ENCODE assay signal across 26 cellular contexts in the genomic region with DNA sequence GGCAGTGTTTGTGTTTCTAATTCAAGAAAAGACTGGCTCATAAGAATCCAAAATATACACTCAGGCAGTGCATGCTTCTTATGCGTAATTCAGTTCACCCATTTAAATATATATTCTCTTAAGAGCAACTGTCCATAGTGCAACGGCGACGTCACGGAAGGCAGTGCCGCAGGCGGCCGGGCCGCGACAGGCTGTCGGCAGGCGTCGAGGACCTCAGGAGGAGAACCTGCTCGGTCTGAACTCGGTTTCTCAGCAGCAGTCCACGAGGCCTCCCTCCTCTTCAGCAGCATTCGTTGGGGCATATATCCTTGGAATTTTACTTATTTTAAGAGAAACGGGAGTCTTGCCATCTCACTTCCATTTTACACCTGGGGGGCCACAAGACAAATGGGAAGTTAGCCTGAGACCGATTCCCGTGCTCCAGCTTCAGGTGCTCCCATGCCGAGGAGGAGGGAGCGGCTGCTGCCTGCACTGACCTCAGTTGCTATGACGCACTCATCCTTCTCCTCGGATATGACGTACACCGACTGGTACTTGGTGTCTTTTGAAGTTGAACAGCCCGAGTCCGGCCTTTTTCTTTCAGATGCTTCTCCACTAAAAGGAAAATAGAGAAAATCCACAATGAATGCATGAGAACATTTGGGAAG. TPM values are rescaled to one million over a fixed set of nuclear protein-coding genes. Genes with fewer than 3 reads are reported as not detected.
"Had no signal": no experiment of that assay in that cellular context is flagged by ENCODE, and none has a peak within 500 bp of the region (broad histone marks: within the 10 kb centered on the region; RNA-seq: fewer than 3 reads in every experiment).

No MANE protein-coding gene starts in this region.

- H3K4me1 Mint-ChIP-seq: activated T-helper 17 cell treated with anti-CD3 and anti-CD28 coated beads, Interleukin-2, amount 50 U/mL, for 72 hours had no signal

- H3K36me3 ChIP-seq: colonic mucosa, ovary, transverse colon, uterus had no signal

- H3K4me3 ChIP-seq: body of pancreas, colonic mucosa, esophagus squamous epithelium, left ventricle myocardium inferior, ovary, prostate gland, transverse colon, uterus had no signal

- H3K4me1 ChIP-seq: prostate gland had no signal

- H3K4me3 Mint-ChIP-seq: activated CD4-positive, alpha-beta memory T cell treated with anti-CD3 and anti-CD28 coated beads for 36 hours; activated CD4-positive, alpha-beta T cell treated with anti-CD3 and anti-CD28 coated beads, Interleukin-2, amount 10 ng/mL, durations not matched to agents 24 days and 14 days; activated naive CD8-positive, alpha-beta T cell; activated T-helper 17 cell treated with anti-CD3 and anti-CD28 coated beads, Interleukin-2, amount 50 U/mL, for 72 hours; mesothelial cell of epicardium had no signal

- H3K27me3 Mint-ChIP-seq: activated naive CD8-positive, alpha-beta T cell had no signal

- H3K9me3 Mint-ChIP-seq: activated CD4-positive, alpha-beta memory T cell treated with anti-CD3 and anti-CD28 coated beads for 36 hours; activated CD4-positive, alpha-beta T cell treated with anti-CD3 and anti-CD28 coated beads, Interleukin-2, amount 10 ng/mL, durations not matched to agents 24 days and 14 days; activated T-helper 17 cell treated with anti-CD3 and anti-CD28 coated beads, Interleukin-2, amount 50 U/mL, for 72 hours; mesothelial cell of epicardium had no signal

- H3K27ac Mint-ChIP-seq: activated CD4-positive, alpha-beta memory T cell treated with anti-CD3 and anti-CD28 coated beads for 36 hours; activated CD4-positive, alpha-beta T cell treated with anti-CD3 and anti-CD28 coated beads, Interleukin-2, amount 10 ng/mL, durations not matched to agents 24 days and 14 days; activated naive CD8-positive, alpha-beta T cell; activated T-helper 17 cell treated with anti-CD3 and anti-CD28 coated beads, Interleukin-2, amount 50 U/mL, for 72 hours; mesothelial cell of epicardium; naive thymus-derived CD4-positive, alpha-beta T cell had no signal

- H3K27ac ChIP-seq: body of pancreas, colonic mucosa, epithelial cell of prostate, esophagus squamous epithelium, left ventricle myocardium inferior, ovary, prostate gland, testis, uterus had no signal

- DNase-seq: activated CD4-positive, alpha-beta memory T cell treated with anti-CD3 and anti-CD28 coated beads for 36 hours; activated CD4-positive, alpha-beta T cell treated with anti-CD3 and anti-CD28 coated beads, Interleukin-2, amount 10 ng/mL, durations not matched to agents 24 days and 14 days; activated CD4-positive, CD25-positive, alpha-beta regulatory T cell treated with anti-CD3 and anti-CD28 coated beads, Interleukin-2, amount 50 U/mL, for 72 hours; activated CD8-positive, alpha-beta memory T cell treated with anti-CD3 and anti-CD28 coated beads, Interleukin-2, amount 50 U/mL, for 4 hours; activated naive CD4-positive, alpha-beta T cell; activated T-cell treated with anti-CD3 and anti-CD28 coated beads, Interleukin-2, amount 50 U/mL, for 1 hour; cerebellar nuclear complex; colonic mucosa; effector CD8-positive, alpha-beta T cell; esophagus squamous epithelium; foreskin melanocyte; left ventricle myocardium inferior; naive thymus-derived CD4-positive, alpha-beta T cell; retina; stimulated activated naive CD4-positive, alpha-beta T cell; T-helper 2 cell; testis; transverse colon; uterus had no signal

- ATAC-seq: activated T-helper 17 cell treated with anti-CD3 and anti-CD28 coated beads, Interleukin-2, amount 50 U/mL, for 72 hours; body of pancreas; naive thymus-derived CD4-positive, alpha-beta T cell had no signal

- H3K36me3 Mint-ChIP-seq: activated CD4-positive, alpha-beta memory T cell treated with anti-CD3 and anti-CD28 coated beads for 36 hours; mesothelial cell of epicardium had no signal

- H3K9me3 ChIP-seq: body of pancreas, colonic mucosa, esophagus squamous epithelium, left ventricle myocardium inferior, ovary, prostate gland, testis, transverse colon, uterus had no signal

- H3K27me3 ChIP-seq: body of pancreas, ovary, testis, uterus had no signal

RNA-seq across cellular contexts. Expression of a gene that starts 8.2 kb away (rescaled TPM):
- total RNA-seq: activated CD4-positive, alpha-beta T cell treated with anti-CD3 and anti-CD28 coated beads, Interleukin-2, amount 10 ng/mL, durations not matched to agents 24 days and 14 days had no signal
